16 cellular contexts compared by ENCODE assay signal in genomic region chr9:3180696-3181048, GRCh38.
DNase-seq lines count a peak whose midpoint lies in the region; ATAC-seq, FAIRE-seq and TF ChIP-seq lines count a peak whose summit lies in the region.
"Had no signal": no experiment of that assay in that cellular context is flagged by ENCODE, and none has a peak within 500 bp of the region (broad histone marks: within the 10 kb centered on the region; RNA-seq: fewer than 3 reads in every experiment).

No MANE protein-coding gene starts in this region.

- TF ChIP-seq CTCF in HepG2 (CRISPR knock-in tag; IDR thresholded peaks at IDR 0.05) = no peak
- TF ChIP-seq CTCF in right lobe of liver (IDR thresholded peaks at IDR 0.05) = no peak
- no peak for TF ChIP-seq CTCF in endothelial cell of umbilical vein (IDR thresholded peaks at IDR 0.05; ENCODE audit: extremely low read depth in 1 of 2, insufficient read depth in 1 of 2, low read depth in 1 of 2, low read length in 2 of 2)
- TF ChIP-seq CTCF in neural progenitor cell (IDR thresholded peaks at IDR 0.05) = no peak

- DNase-seq in HepG2 (ENCODE audit: low spot score) (no peak), right lobe of liver (no peak), endothelial cell of umbilical vein (ENCODE audit: low read depth, low spot score) (no peak), neural progenitor cell (ENCODE audit: low spot score) (no peak), GM12891 (ENCODE audit: insufficient read length, low spot score) (no peak), NCI-H526 treated with DMSO at 0.1 percent for 48 hours (lab: John Stamatoyannopoulos, UW) (no peak), SK-N-DZ (ENCODE audit: low spot score) (no peak), superior temporal gyrus (ENCODE audit: extremely low spot score) (no peak)
- DNase-seq: DMS79, NCI-H1436, NCI-H774, Right ventricle myocardium superior had no signal

- H3K9ac ChIP-seq in HepG2 (ENCODE audit: insufficient read depth, low read depth, low read length) = no peak overlapping the region
- no peak overlapping the region for H3K9ac ChIP-seq in endothelial cell of umbilical vein (replicated peaks; ENCODE audit: extremely low read depth, insufficient read depth, low read length)
- H3K9ac ChIP-seq in neural progenitor cell = no peak overlapping the region

- BruUV-seq in HepG2 (replicated peaks; lab: Mats Ljungman, UMichigan) = no TSS peak
- BruUV-seq in endothelial cell of umbilical vein (replicated peaks; lab: Mats Ljungman, UMichigan) = no TSS peak

- ATAC-seq in HepG2 (no peak; the same call in 2 of the 3 replicates), right lobe of liver (no peak)

- H3F3A ChIP-seq in neural progenitor cell (ENCODE audit: low read depth) = no peaks in the 10 kb centered on the region

- dilution Hi-C loops in endothelial cell of umbilical vein (cut with MboI; ENCODE audit: extremely low pct_ligation_motif_present, low sequenced_read_pairs) = no loop called here

- no peak overlapping the region for H3K27ac Mint-ChIP-seq in neural progenitor cell
- H3K27ac Mint-ChIP-seq: B cell had no signal

- peak overlapping the region in 1 of 3 experiments; percentile 68; a peak in 1 of 6 replicates for H3K4me3 ChIP-seq in HepG2 (replicated peaks in 1 of 3; ENCODE audit: insufficient read depth in 1 of 3, low read depth in 2 of 3, low read length in 3 of 3)
- H3K4me3 ChIP-seq in right lobe of liver = no peak overlapping the region
- no peak overlapping the region for H3K4me3 ChIP-seq in endothelial cell of umbilical vein (replicated peaks in 1 of 3; ENCODE audit: insufficient read depth in 1 of 3, low read depth in 1 of 3, low read length in 3 of 3)
- peak overlapping the region; percentile 67 for H3K4me3 ChIP-seq in neural progenitor cell
- H3K4me3 ChIP-seq: GM12878 had no signal

- peaks cover 3% of the 10 kb centered on the region for H3K27me3 Mint-ChIP-seq in neural progenitor cell (ENCODE audit: insufficient read depth, low read depth)

- H3K4me1 Mint-ChIP-seq in neural progenitor cell = peaks cover 4% of the 10 kb centered on the region

- no peaks in the 10 kb centered on the region for H3K9me1 ChIP-seq in endothelial cell of umbilical vein (replicated peaks; ENCODE audit: control insufficient read depth, extremely low read depth, insufficient read depth, low read length)

- no peaks in the 10 kb centered on the region for H3K36me3 Mint-ChIP-seq in neural progenitor cell

- TF ChIP-seq RAD21 in HepG2 (CRISPR knock-in tag; IDR thresholded peaks at IDR 0.05) = no peak

- TF ChIP-seq POLR2A in HepG2 (IDR thresholded peaks at IDR 0.05; ENCODE audit: insufficient read depth in 1 of 2, low read depth in 2 of 2, low read length in 2 of 2) = no peak
- TF ChIP-seq POLR2A in right lobe of liver (IDR thresholded peaks at IDR 0.05) = no peak
- TF ChIP-seq POLR2A in endothelial cell of umbilical vein (IDR thresholded peaks at IDR 0.05; ENCODE audit: low read depth, low read length) = no peak
- no peak for TF ChIP-seq POLR2A in GM12891 (IDR thresholded peaks at IDR 0.05; ENCODE audit: low read depth, low read length)

- H2AFZ ChIP-seq in HepG2 (ENCODE audit: low read length) (no peak overlapping the region), endothelial cell of umbilical vein (ENCODE audit: low read depth, low read length) (no peak overlapping the region), neural progenitor cell (replicated peaks) (peak overlapping the region; percentile 99)

- H3K79me2 ChIP-seq in HepG2 (ENCODE audit: insufficient read depth, low read length) (no peaks in the 10 kb centered on the region), endothelial cell of umbilical vein (ENCODE audit: control insufficient read depth, insufficient read depth, low read length) (no peaks in the 10 kb centered on the region), neural progenitor cell (ENCODE audit: low read depth) (no peaks in the 10 kb centered on the region)

- H3K4me1 ChIP-seq in HepG2 (ENCODE audit: insufficient read depth, low read length) = peaks cover 41% of the 10 kb centered on the region
- peaks cover 0 to 14% (median 0%) of the 10 kb centered on the region in 4 donors for H3K4me1 ChIP-seq in right lobe of liver
- H3K4me1 ChIP-seq in endothelial cell of umbilical vein (ENCODE audit: control insufficient read depth, extremely low read depth, insufficient read depth, low read length) = no peaks in the 10 kb centered on the region
- H3K4me1 ChIP-seq in neural progenitor cell = peaks cover 19% of the 10 kb centered on the region

- TF ChIP-seq EP300 in HepG2 (IDR thresholded peaks at IDR 0.05; ENCODE audit: low read depth in 2 of 2, low read length in 2 of 2) (no peak), HepG2 (CRISPR knock-in tag; IDR thresholded peaks at IDR 0.05; ENCODE audit: borderline replicate concordance) (no peak)

- H3K27ac ChIP-seq in HepG2 (ENCODE audit: extremely low read length, insufficient read depth, low read length) (no peak overlapping the region), right lobe of liver (no peak overlapping the region), endothelial cell of umbilical vein (ENCODE audit: insufficient read depth, low read depth, low read length) (no peak overlapping the region), neural progenitor cell (no peak overlapping the region)

- FAIRE-seq in HepG2 (lab: Jason Lieb, UNC) (no peak), endothelial cell of umbilical vein (lab: Jason Lieb, UNC) (no peak), GM12891 (lab: Jason Lieb, UNC) (no peak)
- FAIRE-seq: bronchial epithelial cell, GM12878, islet of Langerhans had no signal

- peaks cover 3% of the 10 kb centered on the region for H3K9me3 Mint-ChIP-seq in neural progenitor cell

- POLR2A ChIA-PET in HepG2 (lab: Yijun Ruan, JAX) = no interaction called here
- POLR2A ChIA-PET in endothelial cell of umbilical vein (lab: Charles Lee) = no interaction called here

- no peaks in the 10 kb centered on the region for H4K20me1 ChIP-seq in HepG2 (ENCODE audit: insufficient read depth, low read length)
- no peaks in the 10 kb centered on the region for H4K20me1 ChIP-seq in endothelial cell of umbilical vein (replicated peaks; ENCODE audit: control insufficient read depth, extremely low read depth, insufficient read depth, low read length)
- no peaks in the 10 kb centered on the region for H4K20me1 ChIP-seq in neural progenitor cell (ENCODE audit: low read depth)

- H3K9me3 ChIP-seq in HepG2 (ENCODE audit: low read length) = no peaks in the 10 kb centered on the region
- H3K9me3 ChIP-seq in right lobe of liver = no peaks in the 10 kb centered on the region
- no peaks in the 10 kb centered on the region for H3K9me3 ChIP-seq in endothelial cell of umbilical vein (replicated peaks; ENCODE audit: control insufficient read depth, insufficient read depth, low read length)
- no peaks in the 10 kb centered on the region for H3K9me3 ChIP-seq in neural progenitor cell (ENCODE audit: low read depth)

- CTCF ChIA-PET in HepG2 (lab: Yijun Ruan, JAX; ENCODE audit: low intra/inter-chr PET ratio, low total read pairs) = interaction anchor here (1.8 kb wide), 1 partner anchor 323 kb away, joined by 13 read pairs; no protein-coding TSS in a partner anchor
- CTCF ChIA-PET in endothelial cell of umbilical vein (lab: Charles Lee) = no interaction called here

- intact Hi-C loops in HepG2 (cut with micrococcal nuclease; ENCODE audit: unreplicated experiment) (loop anchor here (1.0 kb wide), 3 partner anchors 172 to 323 kb away; no protein-coding TSS in a partner anchor), right lobe of liver (cut with DNase I) (loop anchor here in 1 of 2 donors (10.0 kb wide), 1 partner anchor 306 kb away; no protein-coding TSS in a partner anchor), endothelial cell of umbilical vein (cut with micrococcal nuclease) (loop anchor here (1.0 to 2.0 kb wide), 2 partner anchors 320 to 324 kb away; no protein-coding TSS in a partner anchor)

- in situ Hi-C loops in HepG2 (cut with HindIII; ENCODE audit: extremely low pct_ligation_motif_present, low pct_unique_long_range_greater_than_20kb) = loop anchor here (5.0 kb wide), 1 partner anchor 323 kb away; no protein-coding TSS in a partner anchor

- WGBS in HepG2 (ENCODE audit: low lambda C conversion rate) = 60% methylated on average over 18 of the region's 19 CpGs
- WGBS in right lobe of liver (ENCODE audit: insufficient coverage, low coverage, low lambda C conversion rate, missing lambda C conversion rate) = 39% methylated on average over 10 of the region's 19 CpGs

- H3K27me3 ChIP-seq in HepG2 (ENCODE audit: control insufficient read depth in 1 of 2, insufficient read depth in 2 of 2, low read length in 2 of 2) (peaks cover 4 to 9% of the 10 kb centered on the region in 2 experiments; a peak in 4 of 5 replicates), right lobe of liver (no peaks in the 10 kb centered on the region), endothelial cell of umbilical vein (ENCODE audit: control insufficient read depth in 2 of 2, insufficient read depth in 2 of 2, low read length in 2 of 2) (peaks cover 29 to 33% of the 10 kb centered on the region in 2 experiments), neural progenitor cell (peaks cover 56% of the 10 kb centered on the region)

- H3K4me2 ChIP-seq in HepG2 (ENCODE audit: low read depth, low read length) = peak overlapping the region; percentile 72; the same call in 1 of the 2 replicates
- no peak overlapping the region for H3K4me2 ChIP-seq in endothelial cell of umbilical vein (ENCODE audit: insufficient read depth, low read length)
- H3K4me2 ChIP-seq in neural progenitor cell = peak overlapping the region; percentile 96

- H3K36me3 ChIP-seq in HepG2 (replicated peaks in 1 of 2; ENCODE audit: control insufficient read depth in 1 of 2, insufficient read depth in 2 of 2, low read length in 2 of 2) (no peaks in the 10 kb centered on the region), right lobe of liver (no peaks in the 10 kb centered on the region), endothelial cell of umbilical vein (ENCODE audit: control insufficient read depth in 2 of 2, extremely low read depth in 1 of 2, insufficient read depth in 2 of 2, low read length in 2 of 2) (no peaks in the 10 kb centered on the region), neural progenitor cell (no peaks in the 10 kb centered on the region)

- H3K4me3 Mint-ChIP-seq in neural progenitor cell = no peak overlapping the region
- H3K4me3 Mint-ChIP-seq: B cell had no signal

TF ChIP-seq in HepG2, 621 proteins besides CTCF, POLR2A, EP300 and RAD21:
- TF ChIP-seq ZBTB38 (CRISPR knock-in tag; IDR thresholded peaks at IDR 0.05) = peak; percentile 37
- no peak for TF ChIP-seq ZNF138 (CRISPR knock-in tag; IDR thresholded peaks at IDR 0.05; ENCODE audit: low read depth)

TF ChIP-seq in endothelial cell of umbilical vein, 7 proteins besides CTCF, POLR2A, EP300 and RAD21 (continues in another document):
- TF ChIP-seq GATA2 (IDR thresholded peaks at IDR 0.05; ENCODE audit: insufficient read depth, insufficient read length, low read depth, low read length) (no peak), JUN (IDR thresholded peaks at IDR 0.05; ENCODE audit: borderline replicate concordance, insufficient read depth, insufficient read length, low read depth) (no peak)

TF ChIP-seq in GM12891, 5 proteins besides CTCF, POLR2A, EP300 and RAD21 (continues in another document):
- TF ChIP-seq POLR2AphosphoS5 (IDR thresholded peaks at IDR 0.05; ENCODE audit: low read depth, low read length) = no peak
- TF ChIP-seq POU2F2 (IDR thresholded peaks at IDR 0.05; ENCODE audit: low read depth, low read length) = no peak
- TF ChIP-seq SPI1 (IDR thresholded peaks at IDR 0.05; ENCODE audit: low read depth, low read length) = no peak
- no peak for TF ChIP-seq TAF1 (IDR thresholded peaks at IDR 0.05; ENCODE audit: low read depth, low read length)
